Comparison of ENCODE assay signal across 13 cellular contexts in genomic region chr20:25495189-25495824, GRCh38.
"Had no signal": no experiment of that assay in that cellular context is flagged by ENCODE, and none has a peak within 500 bp of the region (broad histone marks: within the 10 kb centered on the region; RNA-seq: fewer than 3 reads in every experiment).

No MANE protein-coding gene starts in this region.

- H3K4me1 ChIP-seq: sigmoid colon, spleen had no signal

- H3K36me3 ChIP-seq: suprapubic skin had no signal

- H3K27ac ChIP-seq: foreskin keratinocyte, sigmoid colon, spleen, suprapubic skin had no signal

- H3K27me3 ChIP-seq: foreskin keratinocyte, sigmoid colon, spleen, suprapubic skin had no signal

- FAIRE-seq: astrocyte, bronchial epithelial cell had no signal

- DNase-seq: activated CD4-positive, alpha-beta T cell treated with anti-CD3 and anti-CD28 coated beads, Interleukin-2, amount 50 U/mL, for 48 hours; activated naive CD4-positive, alpha-beta T cell treated with anti-CD3 and anti-CD28 coated beads, Interleukin-2, amount 50 U/mL, for 16 hours; activated T-cell treated with anti-CD3 and anti-CD28 coated beads, Interleukin-2, amount 50 U/mL, for 24 hours; effector memory CD8-positive, alpha-beta T cell; foreskin keratinocyte; kidney glomerular epithelial cell; midbrain; sigmoid colon; spleen had no signal

- H3K4me3 ChIP-seq: lung, sigmoid colon, spleen, suprapubic skin had no signal

- H3K9me3 ChIP-seq: sigmoid colon, spleen, suprapubic skin had no signal

- ATAC-seq: effector memory CD8-positive, alpha-beta T cell; foreskin keratinocyte had no signal
